Comparison of ENCODE assay signal across 15 cellular contexts in genomic region chr16:85081765-85082164, GRCh38. TPM values are rescaled to one million over a fixed set of nuclear protein-coding genes. Genes with fewer than 3 reads are reported as not detected.
A peak's percentile ranks its signal among the peaks of the same experiment; 100 is the strongest.
DNase-seq lines count a peak whose midpoint lies in the region; ATAC-seq and TF ChIP-seq lines count a peak whose summit lies in the region.
"Had no signal": no experiment of that assay in that cellular context is flagged by ENCODE, and none has a peak within 500 bp of the region (broad histone marks: within the 10 kb centered on the region; RNA-seq: fewer than 3 reads in every experiment).

No MANE protein-coding gene starts in this region.

- ATAC-seq in right cardiac atrium (no peak), Right ventricle myocardium superior (ENCODE audit: poor library complexity) (no peak), WTC11 (no peak)
- no peak for ATAC-seq in activated T-cell treated with anti-CD3 and anti-CD28 coated beads, Interleukin-2, amount 50 U/mL, for 72 hours (replicated peaks in 1 of 2)
- ATAC-seq: HCT116, Right ventricle myocardium inferior had no signal

- CTCF ChIA-PET in WTC11 (lab: Charles Lee) = interaction anchor here (1.4 to 3.3 kb wide), 4 partner anchors 15 to 54 kb away, joined by 4 to 35 read pairs (median 12); partner anchors contain the start of gene KIAA0513

- intact Hi-C loops in right cardiac atrium (cut with DNase I) (loop anchor here in 1 of 4 donors (10.0 kb wide), 2 partner anchors 87 to 327 kb away; no protein-coding TSS in a partner anchor), Right ventricle myocardium superior (cut with DNase I) (loop anchor here (10.0 kb wide), 3 partner anchors 57 to 327 kb away; partner anchors contain the start of gene KIAA0513)

- H3K4me3 ChIP-seq in right cardiac atrium (ENCODE audit: low read length) (no peak overlapping the region), iPS-20b (ENCODE audit: low read length) (peak overlapping the region; percentile 51; the same call in 1 of the 2 replicates)

- POLR2A ChIA-PET in WTC11 (lab: Charles Lee) = interaction anchor here (1.3 kb wide), 1 partner anchor 54 kb away, joined by 3 read pairs; the partner anchor contains the start of gene KIAA0513

- H3K4me1 ChIP-seq in right cardiac atrium (ENCODE audit: control insufficient read depth, insufficient read depth, low read length) (no peaks in the 10 kb centered on the region), iPS-20b (ENCODE audit: insufficient read depth, low read length) (peaks cover 18% of the 10 kb centered on the region)

- WGBS in right cardiac atrium = 92% methylated on average over 15 of the region's 15 CpGs

- H3K36me3 ChIP-seq in iPS-20b (ENCODE audit: insufficient read depth, low read depth, low read length) = peaks cover 8% of the 10 kb centered on the region; the same call in 1 of the 2 replicates

- H3K9me3 ChIP-seq in right cardiac atrium (ENCODE audit: control insufficient read depth, low read length) = no peaks in the 10 kb centered on the region
- no peaks in the 10 kb centered on the region for H3K9me3 ChIP-seq in iPS-20b (ENCODE audit: insufficient read depth, low read depth, low read length)

- H3K9ac ChIP-seq in iPS-20b (ENCODE audit: low read depth, low read length) = no peak overlapping the region

- H3K4me3 Mint-ChIP-seq in WTC11 = no peak overlapping the region
- H3K4me3 Mint-ChIP-seq in activated T-cell treated with anti-CD3 and anti-CD28 coated beads, Interleukin-2, amount 50 U/mL, for 72 hours = no peak overlapping the region
- H3K4me3 Mint-ChIP-seq: CD4-positive, CD25-positive, alpha-beta regulatory T cell had no signal

- no peak overlapping the region for H3K27ac Mint-ChIP-seq in WTC11
- H3K27ac Mint-ChIP-seq in activated T-cell treated with anti-CD3 and anti-CD28 coated beads, Interleukin-2, amount 50 U/mL, for 72 hours = no peak overlapping the region
- H3K27ac Mint-ChIP-seq: CD4-positive, CD25-positive, alpha-beta regulatory T cell had no signal

- H3K27me3 ChIP-seq in right cardiac atrium (ENCODE audit: control insufficient read depth, insufficient read depth) = no peaks in the 10 kb centered on the region
- H3K27me3 ChIP-seq in iPS-20b (ENCODE audit: insufficient read depth, low read length) = peaks cover 78% of the 10 kb centered on the region

- peaks cover 45% of the 10 kb centered on the region for H3K4me1 Mint-ChIP-seq in WTC11
- peaks cover 18% of the 10 kb centered on the region for H3K4me1 Mint-ChIP-seq in activated T-cell treated with anti-CD3 and anti-CD28 coated beads, Interleukin-2, amount 50 U/mL, for 72 hours (ENCODE audit: low read depth)

- H3K27ac ChIP-seq in right cardiac atrium (ENCODE audit: low read length) (no peak overlapping the region), iPS-20b (ENCODE audit: low read length) (no peak overlapping the region)

- peak in 2 of 3 donors; percentile 37 to 53 for DNase-seq in right cardiac atrium
- DNase-seq in Right ventricle myocardium superior = no peak
- no peak for DNase-seq in WTC11 (ENCODE audit: low spot score)
- no peak for DNase-seq in GM19238 (ENCODE audit: insufficient read length, low spot score)
- no peak for DNase-seq in activated T-cell treated with anti-CD3 and anti-CD28 coated beads, Interleukin-2, amount 50 U/mL, for 72 hours
- DNase-seq in DMS153 (lab: John Stamatoyannopoulos, UW) = no peak
- DNase-seq: 8988T; CD4-positive, CD25-positive, alpha-beta regulatory T cell; NCI-H1694; NCI-H2081 had no signal

- H3K9me3 Mint-ChIP-seq in WTC11 = no peaks in the 10 kb centered on the region
- no peaks in the 10 kb centered on the region for H3K9me3 Mint-ChIP-seq in activated T-cell treated with anti-CD3 and anti-CD28 coated beads, Interleukin-2, amount 50 U/mL, for 72 hours
- H3K9me3 Mint-ChIP-seq: CD4-positive, CD25-positive, alpha-beta regulatory T cell had no signal

- peaks cover 86% of the 10 kb centered on the region for H3K27me3 Mint-ChIP-seq in WTC11 (ENCODE audit: low read depth)
- H3K27me3 Mint-ChIP-seq in activated T-cell treated with anti-CD3 and anti-CD28 coated beads, Interleukin-2, amount 50 U/mL, for 72 hours (ENCODE audit: low read depth) = no peaks in the 10 kb centered on the region
- H3K27me3 Mint-ChIP-seq: CD4-positive, CD25-positive, alpha-beta regulatory T cell had no signal

- TF ChIP-seq CTCF in WTC11 (IDR thresholded peaks at IDR 0.05) = no peak

- peaks cover 9% of the 10 kb centered on the region for H3K36me3 Mint-ChIP-seq in WTC11
- H3K36me3 Mint-ChIP-seq in activated T-cell treated with anti-CD3 and anti-CD28 coated beads, Interleukin-2, amount 50 U/mL, for 72 hours (ENCODE audit: insufficient read depth in 2 of 2) = peaks cover 0 to 5% of the 10 kb centered on the region in 2 donors

TF ChIP-seq in WTC11, 78 proteins besides CTCF, POLR2A, EP300 and RAD21:
- TF ChIP-seq, protein P1, sequence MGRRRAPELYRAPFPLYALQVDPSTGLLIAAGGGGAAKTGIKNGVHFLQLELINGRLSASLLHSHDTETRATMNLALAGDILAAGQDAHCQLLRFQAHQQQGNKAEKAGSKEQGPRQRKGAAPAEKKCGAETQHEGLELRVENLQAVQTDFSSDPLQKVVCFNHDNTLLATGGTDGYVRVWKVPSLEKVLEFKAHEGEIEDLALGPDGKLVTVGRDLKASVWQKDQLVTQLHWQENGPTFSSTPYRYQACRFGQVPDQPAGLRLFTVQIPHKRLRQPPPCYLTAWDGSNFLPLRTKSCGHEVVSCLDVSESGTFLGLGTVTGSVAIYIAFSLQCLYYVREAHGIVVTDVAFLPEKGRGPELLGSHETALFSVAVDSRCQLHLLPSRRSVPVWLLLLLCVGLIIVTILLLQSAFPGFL (CRISPR knock-in tag; IDR thresholded peaks at IDR 0.05; ENCODE audit: borderline replicate concordance) = no peak
- peak; percentile 64; the same call in 1 of the 2 replicates for TF ChIP-seq USF2 (CRISPR knock-in tag; IDR thresholded peaks at IDR 0.05)
- TF ChIP-seq USF1 (CRISPR knock-in tag; IDR thresholded peaks at IDR 0.05) = peak; percentile 67
- 0 out of 2 replicates have a peak, but pooled peaks have one; percentile 26 for TF ChIP-seq ETV6 (CRISPR knock-in tag; IDR thresholded peaks at IDR 0.05)

RNA-seq across cellular contexts. Expression of gene CIBAR2, which starts 30.5 kb away (rescaled TPM):
- not detected for total RNA-seq in right cardiac atrium
- 0.09 TPM for polyA plus RNA-seq in right cardiac atrium
- total RNA-seq in Right ventricle myocardium superior = not detected
- total RNA-seq in WTC11 (2021) = not detected in 3 replicates
- total RNA-seq in activated T-cell treated with anti-CD3 and anti-CD28 coated beads, Interleukin-2, amount 50 U/mL, for 72 hours = not detected
- total RNA-seq: CD4-positive, CD25-positive, alpha-beta regulatory T cell; MCF 10A; Right ventricle myocardium inferior; SK-MEL-5 had no signal
- polyA plus RNA-seq: CD4-positive, CD25-positive, alpha-beta regulatory T cell had no signal

RNA-seq across cellular contexts. Expression of gene KIAA0513, which starts 54.2 kb away (rescaled TPM):
- total RNA-seq in right cardiac atrium (10 to 100 TPM; 10.9 to 13.5 (median 12.6) TPM), Right ventricle myocardium superior (10.4 TPM), WTC11 (2021) (6.4 to 7.8 TPM (median 7.3 TPM) in 3 replicates)
- 6.7 TPM for polyA plus RNA-seq in right cardiac atrium
- total RNA-seq in activated T-cell treated with anti-CD3 and anti-CD28 coated beads, Interleukin-2, amount 50 U/mL, for 72 hours = 10 to 100 TPM; 10.6 to 14.5 TPM

Comparison
In these comparisons a context has a peak if more than half of its experiments do, and no peak if none do; other contexts are left out.
1. DNase-seq: peak in right cardiac atrium (2 of 3); none in Right ventricle myocardium superior (single experiment), WTC11 (single experiment), GM19238 (single experiment), activated T-cell treated with anti-CD3 and anti-CD28 coated beads, Interleukin-2, amount 50 U/mL, for 72 hours (0 of 2) and DMS153 (single experiment).